ENCODE assay signal across 27 cellular contexts in the genomic region with DNA sequence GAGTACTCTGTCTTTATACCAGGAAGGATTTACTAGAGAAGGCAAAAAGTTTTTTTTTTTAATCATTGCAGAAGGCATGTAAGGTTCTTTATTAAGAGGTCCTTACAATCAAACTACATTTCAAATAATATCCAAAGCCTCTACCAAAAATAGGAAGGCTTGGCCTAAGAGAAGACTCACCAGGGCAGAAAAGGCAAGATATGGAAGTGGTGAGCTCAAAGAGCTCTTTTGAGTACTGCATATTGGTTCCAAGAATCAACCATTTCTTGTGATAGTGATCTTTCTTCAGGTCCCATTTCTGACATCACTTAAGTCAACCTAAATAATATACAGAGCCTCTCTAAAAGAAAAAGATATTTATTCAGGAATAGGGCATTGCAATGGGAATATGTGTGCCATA.
"Had no signal": no experiment of that assay in that cellular context is flagged by ENCODE, and none has a peak within 500 bp of the region (broad histone marks: within the 10 kb centered on the region; RNA-seq: fewer than 3 reads in every experiment).

No MANE protein-coding gene starts in this region.

- H3K4me2 ChIP-seq: neural progenitor cell had no signal

- H2AFZ ChIP-seq: neural progenitor cell, parathyroid adenoma had no signal

- H3K4me3 Mint-ChIP-seq: nephron; neural progenitor cell; stimulated activated effector memory CD8-positive, alpha-beta T cell treated with anti-CD3 and anti-CD28 coated beads, Interleukin-12 subunit alpha, Interleukin-12 subunit beta, amount 100 ng/mL, for 72 hours; stimulated activated naive B cell treated with anti-CD40 and anti-IgM and Interleukin-4, amounts not matched to agents 10 μg/mL and 1 μg/mL and 100 μg/mL, for 72 hours; stimulated activated naive CD8-positive, alpha-beta T cell treated with anti-CD3 and anti-CD28 coated beads, Interleukin-15, Interleukin-2, amounts not matched to agents 100 ng/mL and 50 ng/mL, for 24 hours had no signal

- H3K36me3 Mint-ChIP-seq: neural progenitor cell; stimulated activated effector memory CD8-positive, alpha-beta T cell treated with anti-CD3 and anti-CD28 coated beads, Interleukin-12 subunit alpha, Interleukin-12 subunit beta, amount 100 ng/mL, for 72 hours had no signal

- DNase-seq: occipital lobe; ovary; posterior cingulate gyrus; psoas muscle; right cardiac atrium; right lobe of liver; sigmoid colon; small intestine; stimulated activated CD4-positive, alpha-beta T cell treated with anti-CD3 and anti-CD28 coated beads, Interleukin-15, amount 100 ng/mL, for 24 hours; stimulated activated CD4-positive, alpha-beta T cell treated with anti-CD3 and anti-CD28 coated beads, Interleukin-2, amount 100 ng/mL, for 24 hours; stimulated activated CD4-positive, alpha-beta T cell treated with anti-CD3 and anti-CD28 coated beads, Interleukin-2, amount 100 ng/mL, for 48 hours; stimulated activated CD4-positive, alpha-beta T cell treated with anti-CD3 and anti-CD28 coated beads, Interleukin-4, amount 100 ng/mL, for 24 hours; stimulated activated naive B cell treated with anti-CD40 and anti-IgM and Interleukin-4, amounts not matched to agents 10 μg/mL and 1 μg/mL and 100 μg/mL, for 72 hours; stimulated activated naive CD4-positive, alpha-beta T cell treated with Interleukin-2 at 50 U/mL for 16 hours; stomach; thyroid gland; trophoblast cell; upper lobe of left lung had no signal

- H3K79me2 ChIP-seq: parathyroid adenoma had no signal

- H3K4me1 ChIP-seq: neural progenitor cell, parathyroid adenoma, psoas muscle, right lobe of liver, sigmoid colon, stomach, thyroid gland, tibial nerve, upper lobe of left lung, vagina had no signal

- H3K27me3 Mint-ChIP-seq: progenitor cell of endocrine pancreas had no signal

- H3K27me3 ChIP-seq: neural progenitor cell, ovary, right lobe of liver, sigmoid colon, stomach, thyroid gland, tibial nerve, upper lobe of left lung, vagina had no signal

- H3K9me3 ChIP-seq: ovary, psoas muscle, right lobe of liver, sigmoid colon, thoracic aorta, thyroid gland, vagina had no signal

- H3K36me3 ChIP-seq: neural progenitor cell, ovary, right lobe of liver, sigmoid colon, stomach, thoracic aorta, thyroid gland, tibial nerve, upper lobe of left lung, vagina had no signal

- H3K4me3 ChIP-seq: neural progenitor cell, ovary, psoas muscle, right lobe of liver, sigmoid colon, stomach, thoracic aorta, thyroid gland, tibial nerve, upper lobe of left lung, vagina had no signal

- H3K27ac Mint-ChIP-seq: nephron; neural progenitor cell; progenitor cell of endocrine pancreas; stimulated activated effector memory CD8-positive, alpha-beta T cell treated with anti-CD3 and anti-CD28 coated beads, Interleukin-12 subunit alpha, Interleukin-12 subunit beta, amount 100 ng/mL, for 72 hours; stimulated activated naive B cell treated with anti-CD40 and anti-IgM and Interleukin-4, amounts not matched to agents 10 μg/mL and 1 μg/mL and 100 μg/mL, for 72 hours; stimulated activated naive CD8-positive, alpha-beta T cell treated with anti-CD3 and anti-CD28 coated beads, Interleukin-15, Interleukin-2, amounts not matched to agents 100 ng/mL and 50 ng/mL, for 24 hours had no signal

- H3K9ac ChIP-seq: neural progenitor cell, parathyroid adenoma had no signal

- H3K4me1 Mint-ChIP-seq: neural progenitor cell had no signal

- ATAC-seq: psoas muscle; right cardiac atrium; right lobe of liver; stimulated activated effector memory CD8-positive, alpha-beta T cell treated with anti-CD3 and anti-CD28 coated beads, Interleukin-12 subunit alpha, Interleukin-12 subunit beta, amount 100 ng/mL, for 72 hours; stimulated activated naive B cell treated with anti-CD40 and anti-IgM and Interleukin-4, amounts not matched to agents 10 μg/mL and 1 μg/mL and 100 μg/mL, for 72 hours had no signal
